Comparison of ENCODE assay signal across 27 cellular contexts in the genomic region with DNA sequence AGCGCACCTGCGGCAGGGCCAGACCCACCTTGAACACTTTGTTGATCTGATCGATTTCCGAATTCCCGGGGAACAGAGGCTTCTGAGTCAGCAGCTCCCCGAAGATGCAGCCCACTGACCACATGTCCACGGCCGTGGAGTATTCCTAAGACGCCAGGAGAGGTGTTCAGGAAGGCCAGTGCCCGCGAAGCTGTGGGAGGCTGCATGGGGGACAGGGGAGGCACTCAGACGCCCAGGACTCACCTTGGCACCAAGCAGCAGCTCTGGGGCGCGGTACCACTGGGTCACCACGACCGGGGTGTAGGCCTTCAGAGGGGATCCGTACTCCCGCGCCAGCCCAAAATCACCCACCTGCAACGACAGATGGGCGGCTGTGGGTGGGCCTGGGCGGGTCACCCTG. TPM values are rescaled to one million over a fixed set of nuclear protein-coding genes. Genes with fewer than 3 reads are reported as not detected.
DNase-seq lines count a peak whose midpoint lies in the region; ATAC-seq and TF ChIP-seq lines count a peak whose summit lies in the region.
"Had no signal": no experiment of that assay in that cellular context is flagged by ENCODE, and none has a peak within 500 bp of the region (broad histone marks: within the 10 kb centered on the region; RNA-seq: fewer than 3 reads in every experiment).

No MANE protein-coding gene starts in this region.

- H3K4me2 ChIP-seq in SK-N-SH: no peak overlapping the region

- no peak overlapping the region for H3K27ac ChIP-seq in SK-N-SH (ENCODE audit: low read depth in 2 of 2, low read length in 1 of 2)
- H3K27ac ChIP-seq: 22Rv1, cardiac muscle cell, GM23248, SJCRH30, upper lobe of left lung had no signal

- H2AFZ ChIP-seq in SK-N-SH (ENCODE audit: low read depth): no peak overlapping the region
- H2AFZ ChIP-seq: GM23248 had no signal

- DNase-seq in SK-N-SH (peak; percentile 9), osteocyte (ENCODE audit: extremely low spot score, unreplicated experiment) (peak; percentile 78), NCI-H524 treated with DMSO at 0.1 percent for 48 hours (lab: John Stamatoyannopoulos, UW) (no peak)
- peak; percentile 4 for DNase-seq in stimulated activated naive CD8-positive, alpha-beta T cell treated with anti-CD3 and anti-CD28 coated beads, Interleukin-15, Interleukin-2, amounts not matched to agents 100 U/mL and 50 U/mL, for 24 hours
- DNase-seq in stimulated activated naive CD8-positive, alpha-beta T cell treated with anti-CD3 and anti-CD28 coated beads, Interleukin-15, amount 100 ng/mL, for 72 hours: no peak
- DNase-seq in activated naive CD4-positive, alpha-beta T cell (lab: John Stamatoyannopoulos, UW): no peak
- DNase-seq: activated CD4-positive, alpha-beta T cell treated with anti-CD3 and anti-CD28 coated beads, Interleukin-2, amount 10 ng/mL, durations not matched to agents 7 days and 5 days; activated naive CD8-positive, alpha-beta T cell treated with anti-CD3 and anti-CD28 coated beads, Interleukin-2, amount 50 U/mL, for 24 hours; Calu3; CD4-positive, CD25-positive, alpha-beta regulatory T cell; DMS79 treated with DMSO at 0.1 percent for 48 hours; effector memory CD8-positive, alpha-beta T cell; GDM1; GM23248; hypothalamus; NCI-H1048; NCI-H1694; SJCRH30; stimulated activated CD4-positive, alpha-beta T cell treated with anti-CD3 and anti-CD28 coated beads, Interleukin-4, amount 100 ng/mL, for 1 hour; T1000 had no signal

- POLR2A ChIA-PET in SK-N-SH (lab: Yijun Ruan, JAX): no interaction called here

- no peak overlapping the region for H3K27ac Mint-ChIP-seq in stimulated activated naive CD8-positive, alpha-beta T cell treated with anti-CD3 and anti-CD28 coated beads, Interleukin-15, amount 100 ng/mL, for 72 hours
- H3K27ac Mint-ChIP-seq in osteocyte (ENCODE audit: unreplicated experiment): no peak overlapping the region
- H3K27ac Mint-ChIP-seq: activated CD4-positive, alpha-beta T cell treated with anti-CD3 and anti-CD28 coated beads, Interleukin-2, amount 10 ng/mL, durations not matched to agents 7 days and 5 days; activated naive CD8-positive, alpha-beta T cell treated with anti-CD3 and anti-CD28 coated beads, Interleukin-2, amount 50 U/mL, for 24 hours; CD4-positive, CD25-positive, alpha-beta regulatory T cell; effector memory CD8-positive, alpha-beta T cell; progenitor cell of endocrine pancreas; WTC11 had no signal

- peaks cover 0 to 4% of the 10 kb centered on the region in 2 experiments for H3K36me3 ChIP-seq in SK-N-SH (replicated peaks in 1 of 2; ENCODE audit: control insufficient read depth in 1 of 2, insufficient read depth in 2 of 2, low read length in 1 of 2)
- H3K36me3 ChIP-seq: cardiac muscle cell had no signal

- no peak for ATAC-seq in SK-N-SH treated with all-trans-retinoic acid at 6 μM for 48 hours
- no peak for ATAC-seq in stimulated activated naive CD8-positive, alpha-beta T cell treated with anti-CD3 and anti-CD28 coated beads, Interleukin-15, Interleukin-2, amounts not matched to agents 100 U/mL and 50 U/mL, for 24 hours
- ATAC-seq in stimulated activated naive CD8-positive, alpha-beta T cell treated with anti-CD3 and anti-CD28 coated beads, Interleukin-15, amount 100 ng/mL, for 72 hours: no peak
- no peak for ATAC-seq in GM18867 (IDR thresholded peaks at IDR 0.05; ENCODE audit: unreplicated experiment)
- ATAC-seq: activated naive CD8-positive, alpha-beta T cell treated with anti-CD3 and anti-CD28 coated beads, Interleukin-2, amount 50 U/mL, for 24 hours; effector memory CD8-positive, alpha-beta T cell; WTC11 had no signal

- CTCF ChIA-PET in SK-N-SH (lab: Yijun Ruan, JAX): no interaction called here

- no peaks in the 10 kb centered on the region for H3K27me3 Mint-ChIP-seq in stimulated activated naive CD8-positive, alpha-beta T cell treated with anti-CD3 and anti-CD28 coated beads, Interleukin-15, amount 100 ng/mL, for 72 hours
- H3K27me3 Mint-ChIP-seq in osteocyte (ENCODE audit: unreplicated experiment): no peaks in the 10 kb centered on the region
- H3K27me3 Mint-ChIP-seq: activated naive CD8-positive, alpha-beta T cell treated with anti-CD3 and anti-CD28 coated beads, Interleukin-2, amount 50 U/mL, for 24 hours; CD4-positive, CD25-positive, alpha-beta regulatory T cell; effector memory CD8-positive, alpha-beta T cell; progenitor cell of endocrine pancreas had no signal

- no peak overlapping the region for H3K4me3 Mint-ChIP-seq in stimulated activated naive CD8-positive, alpha-beta T cell treated with anti-CD3 and anti-CD28 coated beads, Interleukin-15, amount 100 ng/mL, for 72 hours
- no peak overlapping the region for H3K4me3 Mint-ChIP-seq in osteocyte (ENCODE audit: unreplicated experiment)
- H3K4me3 Mint-ChIP-seq: activated CD4-positive, alpha-beta T cell treated with anti-CD3 and anti-CD28 coated beads, Interleukin-2, amount 10 ng/mL, durations not matched to agents 7 days and 5 days; activated naive CD8-positive, alpha-beta T cell treated with anti-CD3 and anti-CD28 coated beads, Interleukin-2, amount 50 U/mL, for 24 hours; CD4-positive, CD25-positive, alpha-beta regulatory T cell; effector memory CD8-positive, alpha-beta T cell; WTC11 had no signal

- no peaks in the 10 kb centered on the region for H3K79me2 ChIP-seq in SK-N-SH (ENCODE audit: insufficient read depth)

- H3K4me1 Mint-ChIP-seq in stimulated activated naive CD8-positive, alpha-beta T cell treated with anti-CD3 and anti-CD28 coated beads, Interleukin-15, amount 100 ng/mL, for 72 hours: no peaks in the 10 kb centered on the region
- H3K4me1 Mint-ChIP-seq in osteocyte (ENCODE audit: unreplicated experiment): no peaks in the 10 kb centered on the region
- H3K4me1 Mint-ChIP-seq: activated CD4-positive, alpha-beta T cell treated with anti-CD3 and anti-CD28 coated beads, Interleukin-2, amount 10 ng/mL, durations not matched to agents 7 days and 5 days; activated naive CD8-positive, alpha-beta T cell treated with anti-CD3 and anti-CD28 coated beads, Interleukin-2, amount 50 U/mL, for 24 hours; CD4-positive, CD25-positive, alpha-beta regulatory T cell; WTC11 had no signal

- 100% methylated on average over 7 of the region's 22 CpGs for WGBS in SK-N-SH (ENCODE audit: low lambda C conversion rate)

- H3K9me2 ChIP-seq in SK-N-SH: no peaks in the 10 kb centered on the region

- TF ChIP-seq CTCF in SK-N-SH (IDR thresholded peaks at IDR 0.05): no peak
- no peak for TF ChIP-seq CTCF in osteocyte (IDR thresholded peaks at IDR 0.05)

- no peak overlapping the region for H3K9ac ChIP-seq in SK-N-SH
- H3K9ac ChIP-seq: GM23248 had no signal

- no peaks in the 10 kb centered on the region for H3K27me3 ChIP-seq in SK-N-SH (ENCODE audit: insufficient read depth)
- H3K27me3 ChIP-seq: cardiac muscle cell, SJCRH30, upper lobe of left lung had no signal

- no peak overlapping the region for H3K4me3 ChIP-seq in SK-N-SH (ENCODE audit: low read depth in 2 of 2, low read length in 1 of 2)
- H3K4me3 ChIP-seq: cardiac muscle cell, GM23248, SJCRH30, upper lobe of left lung had no signal

- H3K9me3 Mint-ChIP-seq in stimulated activated naive CD8-positive, alpha-beta T cell treated with anti-CD3 and anti-CD28 coated beads, Interleukin-15, amount 100 ng/mL, for 72 hours: no peaks in the 10 kb centered on the region
- H3K9me3 Mint-ChIP-seq in osteocyte (ENCODE audit: unreplicated experiment): no peaks in the 10 kb centered on the region
- H3K9me3 Mint-ChIP-seq: activated CD4-positive, alpha-beta T cell treated with anti-CD3 and anti-CD28 coated beads, Interleukin-2, amount 10 ng/mL, durations not matched to agents 7 days and 5 days; activated naive CD8-positive, alpha-beta T cell treated with anti-CD3 and anti-CD28 coated beads, Interleukin-2, amount 50 U/mL, for 24 hours; CD4-positive, CD25-positive, alpha-beta regulatory T cell; effector memory CD8-positive, alpha-beta T cell; WTC11 had no signal

- H3K9me3 ChIP-seq in SK-N-SH: no peaks in the 10 kb centered on the region
- H3K9me3 ChIP-seq: SJCRH30, upper lobe of left lung had no signal

- TF ChIP-seq RAD21 in SK-N-SH (IDR thresholded peaks at IDR 0.05; ENCODE audit: low read length): no peak

- H4K20me1 ChIP-seq in SK-N-SH (ENCODE audit: insufficient read depth): no peaks in the 10 kb centered on the region

- H3F3A ChIP-seq in SK-N-SH (replicated peaks; ENCODE audit: insufficient read depth): no peaks in the 10 kb centered on the region

- no peaks in the 10 kb centered on the region for H3K4me1 ChIP-seq in SK-N-SH (ENCODE audit: control insufficient read depth in 1 of 2, insufficient read depth in 2 of 2, low read depth in 1 of 2, low read length in 1 of 2)
- H3K4me1 ChIP-seq: SJCRH30, upper lobe of left lung had no signal

- H3K36me3 Mint-ChIP-seq in osteocyte (ENCODE audit: unreplicated experiment): peaks cover 3% of the 10 kb centered on the region
- H3K36me3 Mint-ChIP-seq: CD4-positive, CD25-positive, alpha-beta regulatory T cell had no signal

- no peak for TF ChIP-seq EP300 in SK-N-SH (IDR thresholded peaks at IDR 0.05; ENCODE audit: borderline replicate concordance in 1 of 2, low read depth in 1 of 2, low read length in 1 of 2)

TF ChIP-seq in SK-N-SH, 30 proteins besides CTCF, POLR2A, EP300 and RAD21 (continues in another document):
- TF ChIP-seq POLR2AphosphoS5 (IDR thresholded peaks at IDR 0.05; ENCODE audit: low read depth, low read length) (no peak), TAF1 (IDR thresholded peaks at IDR 0.05; ENCODE audit: borderline replicate concordance, low read depth, low read length) (no peak), SIN3A (IDR thresholded peaks at IDR 0.05; ENCODE audit: borderline replicate concordance, low read depth, low read length) (no peak)

RNA-seq across cellular contexts. Expression of a gene that starts 11.2 kb away (rescaled TPM):
- 20.5 and 20.6 TPM in 2 replicates for polyA plus RNA-seq in SK-N-SH (2012; rRNA removed)
- polyA plus RNA-seq in SK-N-SH (2012; cell fraction: cytosol; rRNA removed): 15.5 and 19.2 TPM in 2 replicates
- 58.2 and 59.5 TPM in 2 replicates for polyA plus RNA-seq in SK-N-SH (2012; cell fraction: nucleus; rRNA removed)
- total RNA-seq in osteocyte: 84.9 and 85.2 TPM in 2 replicates

RNA-seq across cellular contexts. Expression of a gene that starts 20.4 kb away (rescaled TPM):
- polyA plus RNA-seq in SK-N-SH (2012; rRNA removed): 22.0 and 24.0 TPM in 2 replicates
- 9.6 and 10.1 TPM in 2 replicates for polyA plus RNA-seq in SK-N-SH (2012; cell fraction: cytosol; rRNA removed)
- polyA plus RNA-seq in SK-N-SH (2012; cell fraction: nucleus; rRNA removed): 159 and 185 TPM in 2 replicates
- total RNA-seq in osteocyte: 44.2 and 51.3 TPM in 2 replicates

RNA-seq across cellular contexts. Expression of a gene that starts 45.0 kb away (rescaled TPM):
- 11.3 and 15.0 TPM in 2 replicates for polyA plus RNA-seq in SK-N-SH (2012; rRNA removed)
- polyA plus RNA-seq in SK-N-SH (2012; cell fraction: cytosol; rRNA removed): 13.7 and 15.0 TPM in 2 replicates
- polyA plus RNA-seq in SK-N-SH (2012; cell fraction: nucleus; rRNA removed): 31.3 and 32.9 TPM in 2 replicates
- total RNA-seq in osteocyte: 28.8 and 29.7 TPM in 2 replicates

Comparison
In these comparisons a context has a peak if more than half of its experiments do, and no peak if none do; other contexts are left out.
1. DNase-seq: peak in SK-N-SH (single experiment), stimulated activated naive CD8-positive, alpha-beta T cell treated with anti-CD3 and anti-CD28 coated beads, Interleukin-15, Interleukin-2, amounts not matched to agents 100 U/mL and 50 U/mL, for 24 hours (single experiment) and osteocyte (single experiment); none in stimulated activated naive CD8-positive, alpha-beta T cell treated with anti-CD3 and anti-CD28 coated beads, Interleukin-15, amount 100 ng/mL, for 72 hours (0 of 2), activated naive CD4-positive, alpha-beta T cell (0 of 4) and NCI-H524 treated with DMSO at 0.1 percent for 48 hours (single experiment).